ENCODE assay signal across 10 cellular contexts in the genomic region with DNA sequence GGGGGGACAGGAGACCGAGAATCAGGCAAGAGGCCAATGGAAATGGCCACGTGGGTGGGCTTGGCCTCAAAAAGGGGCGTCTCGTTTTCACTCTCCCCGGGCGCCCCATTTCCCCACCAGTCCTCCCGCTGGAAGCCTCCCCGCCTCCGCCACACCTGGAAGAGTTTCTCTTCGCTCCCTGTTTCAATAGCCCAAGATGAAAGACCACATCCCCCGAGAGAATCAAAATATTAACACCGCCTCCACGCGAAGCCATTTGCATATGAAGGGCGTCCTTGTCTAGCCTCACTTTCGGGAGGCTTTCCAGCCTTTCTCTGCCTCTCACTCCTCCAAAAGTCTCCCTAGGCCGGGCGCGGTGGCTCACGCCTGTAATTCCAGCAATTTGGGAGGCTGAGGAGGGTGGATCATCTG. TPM values are rescaled to one million over a fixed set of nuclear protein-coding genes. Genes with fewer than 3 reads are reported as not detected.
DNase-seq lines count a peak whose midpoint lies in the region; ATAC-seq and TF ChIP-seq lines count a peak whose summit lies in the region.
"Had no signal": no experiment of that assay in that cellular context is flagged by ENCODE, and none has a peak within 500 bp of the region (broad histone marks: within the 10 kb centered on the region; RNA-seq: fewer than 3 reads in every experiment).

No MANE protein-coding gene starts in this region.

- no peaks in the 10 kb centered on the region for H3K9me3 ChIP-seq in CD8-positive, alpha-beta memory T cell (ENCODE audit: low read length)

- peaks cover 40 to 65% of the 10 kb centered on the region in 2 donors for H3K27me3 Mint-ChIP-seq in CD8-positive, alpha-beta memory T cell
- H3K27me3 Mint-ChIP-seq in HFFc6 (ENCODE audit: insufficient read depth) = peaks cover 40% of the 10 kb centered on the region
- H3K27me3 Mint-ChIP-seq in chondrocyte (ENCODE audit: low read depth) = peaks cover 8% of the 10 kb centered on the region
- H3K27me3 Mint-ChIP-seq in neural crest cell (ENCODE audit: low read depth) = peaks cover 64% of the 10 kb centered on the region

- CTCF ChIA-PET in CD8-positive, alpha-beta memory T cell (lab: Charles Lee) = no interaction called here

- peaks cover 28% of the 10 kb centered on the region for H3K27me3 ChIP-seq in CD8-positive, alpha-beta memory T cell (ENCODE audit: insufficient read depth, low read length, poor library complexity, severe bottlenecking)

- no peak overlapping the region for H3K4me3 ChIP-seq in CD8-positive, alpha-beta memory T cell (ENCODE audit: low read length)

- H3K36me3 Mint-ChIP-seq in CD8-positive, alpha-beta memory T cell = peaks cover 0 to 6% (median 0%) of the 10 kb centered on the region in 3 donors
- H3K36me3 Mint-ChIP-seq in HFFc6 (ENCODE audit: low read depth) (peaks cover 5% of the 10 kb centered on the region; the same call in 1 of the 2 replicates), chondrocyte (ENCODE audit: low read depth) (no peaks in the 10 kb centered on the region), neural crest cell (ENCODE audit: low read depth) (no peaks in the 10 kb centered on the region)

- POLR2A ChIA-PET in CD8-positive, alpha-beta memory T cell (lab: Charles Lee) = no interaction called here

- peak overlapping the region in 2 of 8 donors; percentile 8 to 44 for H3K27ac Mint-ChIP-seq in CD8-positive, alpha-beta memory T cell
- H3K27ac Mint-ChIP-seq in HFFc6 = no peak overlapping the region
- H3K27ac Mint-ChIP-seq in chondrocyte (ENCODE audit: unreplicated experiment) = no peak overlapping the region
- peak overlapping the region; percentile 2 for H3K27ac Mint-ChIP-seq in neural crest cell (ENCODE audit: unreplicated experiment)

- no peak overlapping the region for H3K27ac ChIP-seq in CD8-positive, alpha-beta memory T cell (ENCODE audit: low read depth, low read length)

- H3K4me1 ChIP-seq in CD8-positive, alpha-beta memory T cell (ENCODE audit: insufficient read depth, low read length) = peaks cover 20% of the 10 kb centered on the region

- peaks cover 21 to 29% (median 28%) of the 10 kb centered on the region in 3 donors for H3K4me1 Mint-ChIP-seq in CD8-positive, alpha-beta memory T cell
- H3K4me1 Mint-ChIP-seq in HFFc6 (ENCODE audit: low read depth) (peaks cover 32% of the 10 kb centered on the region), chondrocyte (ENCODE audit: low read depth) (peaks cover 28% of the 10 kb centered on the region), neural crest cell (peaks cover 28% of the 10 kb centered on the region)

- H3K9me3 Mint-ChIP-seq in CD8-positive, alpha-beta memory T cell = peaks cover 3 to 8% (median 5%) of the 10 kb centered on the region in 5 donors
- H3K9me3 Mint-ChIP-seq in HFFc6 (peaks cover 5% of the 10 kb centered on the region; the same call in 1 of the 2 replicates), chondrocyte (ENCODE audit: low read depth) (peaks cover 12% of the 10 kb centered on the region), neural crest cell (peaks cover 10% of the 10 kb centered on the region)

- no peaks in the 10 kb centered on the region for H3K36me3 ChIP-seq in CD8-positive, alpha-beta memory T cell (ENCODE audit: insufficient read depth, low read length)

- DNase-seq in CD8-positive, alpha-beta memory T cell = no peak
- DNase-seq in HFFc6 = no peak
- no peak for DNase-seq in chondrocyte (ENCODE audit: low spot score)
- DNase-seq in neural crest cell (ENCODE audit: low read depth, low spot score) = no peak
- DNase-seq in NCI-H1930 (lab: John Stamatoyannopoulos, UW) = no peak
- DNase-seq in NCI-H1694 (lab: John Stamatoyannopoulos, UW) = no peak
- no peak for DNase-seq in hepatic stellate cell (ENCODE audit: low spot score)
- DNase-seq: activated naive CD4-positive, alpha-beta T cell treated with Interleukin-2 at 50 U/mL for 16 hours had no signal

- TF ChIP-seq CTCF in HFFc6 (IDR thresholded peaks at IDR 0.05) = no peak
- no peak for TF ChIP-seq CTCF in chondrocyte (IDR thresholded peaks at IDR 0.05)
- TF ChIP-seq CTCF in neural crest cell (conservative IDR thresholded peaks at IDR 0.05) = no peak

- ATAC-seq in HG02884 (IDR thresholded peaks at IDR 0.05; ENCODE audit: unreplicated experiment) = no peak
- ATAC-seq: Panc1 had no signal

- peak overlapping the region; percentile 4 to 81 (median 77) for H3K4me3 Mint-ChIP-seq in CD8-positive, alpha-beta memory T cell
- H3K4me3 Mint-ChIP-seq in HFFc6 = peak overlapping the region; percentile 36; the same call in 1 of the 2 replicates
- peak overlapping the region; percentile 40 for H3K4me3 Mint-ChIP-seq in chondrocyte (ENCODE audit: unreplicated experiment)
- peak overlapping the region; percentile 81 for H3K4me3 Mint-ChIP-seq in neural crest cell

RNA-seq across cellular contexts. Expression of gene OLFM2, which starts 0.7 kb away (rescaled TPM):
- under 1 TPM; 0.40 to 0.90 TPM for total RNA-seq in CD8-positive, alpha-beta memory T cell
- polyA plus RNA-seq in CD8-positive, alpha-beta memory T cell = 4.6 TPM
- total RNA-seq in HFFc6 (2021; fragmentation: NEBNext Ultra II Directional; extraction: Animal tissue kit (Norgen Biotek cat#: 25700)) = 1 to 10 TPM; 1.9 to 7.0 (median 6.3) TPM
- 51.0 to 68.8 TPM (median 67.9 TPM) in 3 replicates for total RNA-seq in chondrocyte
- 6.8 and 7.3 TPM in 2 replicates for total RNA-seq in neural crest cell
